8 cellular contexts compared by ENCODE assay signal in the genomic region with DNA sequence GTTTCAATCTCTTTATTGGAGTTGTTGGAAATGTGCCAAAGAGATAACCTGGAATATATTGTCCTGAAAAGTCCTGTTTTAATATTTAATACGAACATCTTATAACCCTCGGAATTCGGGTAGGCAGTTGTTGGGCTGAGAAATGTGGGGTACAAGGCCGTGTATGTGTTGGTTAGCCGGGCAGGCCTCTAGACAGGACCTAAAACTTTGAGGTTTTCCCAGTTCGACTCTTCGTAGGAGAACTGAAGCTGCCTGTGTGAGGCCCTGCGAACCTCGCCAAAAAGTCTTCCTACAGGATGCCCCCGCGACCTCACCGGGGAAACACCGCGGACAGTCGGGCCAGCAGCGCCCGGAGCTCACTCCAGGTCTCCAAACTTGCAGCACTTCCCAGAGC. TPM values are rescaled to one million over a fixed set of nuclear protein-coding genes. Genes with fewer than 3 reads are reported as not detected.
DNase-seq lines count a peak whose midpoint lies in the region; ATAC-seq and TF ChIP-seq lines count a peak whose summit lies in the region.

No MANE protein-coding gene starts in this region.

- BruUV-seq in Caco-2 (replicated peaks; lab: Mats Ljungman, UMichigan), result no TSS peak

- peak overlapping the region; percentile 96 for H3K4me3 ChIP-seq in GM06990 (replicated peaks; ENCODE audit: low read depth, low read length)
- peak overlapping the region; percentile 52 to 62 for H3K4me3 ChIP-seq in mucosa of rectum (ENCODE audit: low read length in 2 of 2)
- no peak overlapping the region for H3K4me3 ChIP-seq in Caco-2 (ENCODE audit: low read depth, low read length)

- CTCF ChIA-PET in Caco-2 (lab: Charles Lee), result no interaction called here

- H3K4me1 Mint-ChIP-seq in brain, result peaks cover 20% of the 10 kb centered on the region
- H3K4me1 Mint-ChIP-seq in Caco-2 (ENCODE audit: low read depth, unreplicated experiment), result peaks cover 19% of the 10 kb centered on the region

- peak; percentile 8 for ATAC-seq in HG03378 (IDR thresholded peaks at IDR 0.05; ENCODE audit: unreplicated experiment)

- peak overlapping the region in 1 of 5 experiments; percentile 50 for H3K27ac Mint-ChIP-seq in brain
- no peak overlapping the region for H3K27ac Mint-ChIP-seq in Caco-2 (ENCODE audit: unreplicated experiment)

- H3K27ac ChIP-seq in mucosa of rectum (ENCODE audit: low read depth in 2 of 2, low read length in 2 of 2), result peak overlapping the region in 1 of 2 donors; percentile 29

- no peaks in the 10 kb centered on the region for H3K27me3 ChIP-seq in GM06990 (replicated peaks; ENCODE audit: control insufficient read depth, insufficient read depth, low read length)
- H3K27me3 ChIP-seq in mucosa of rectum (ENCODE audit: control insufficient read depth in 2 of 2, insufficient read depth in 2 of 2, low read length in 2 of 2), result no peaks in the 10 kb centered on the region
- H3K27me3 ChIP-seq in Caco-2 (replicated peaks; ENCODE audit: control insufficient read depth, insufficient read depth, low read length), result no peaks in the 10 kb centered on the region

- POLR2A ChIA-PET in Caco-2 (lab: Charles Lee), result no interaction called here

- H3K27me3 Mint-ChIP-seq in brain (peaks cover 59% of the 10 kb centered on the region), Caco-2 (ENCODE audit: insufficient read depth, unreplicated experiment) (no peaks in the 10 kb centered on the region)

- intact Hi-C loops in Caco-2 (cut with micrococcal nuclease; ENCODE audit: unreplicated experiment), result no loop called here

- peak overlapping the region; percentile 75 to 88 (median 84) for H3K4me3 Mint-ChIP-seq in brain
- no peak overlapping the region for H3K4me3 Mint-ChIP-seq in Caco-2 (ENCODE audit: unreplicated experiment)

- DNase-seq in GM06990 (ENCODE audit: extremely low read depth, insufficient read length) (no peak), DMS114 treated with DMSO at 0.1 percent for 48 hours (lab: John Stamatoyannopoulos, UW; ENCODE audit: unreplicated experiment) (no peak), COLO829 (ENCODE audit: low spot score) (no peak), Caco-2 (no peak), NCI-H1694 (lab: John Stamatoyannopoulos, UW) (no peak)

- no peaks in the 10 kb centered on the region for H3K36me3 ChIP-seq in GM06990 (ENCODE audit: control insufficient read depth, insufficient read depth, low read length)
- no peaks in the 10 kb centered on the region for H3K36me3 ChIP-seq in mucosa of rectum (ENCODE audit: control insufficient read depth in 2 of 2, insufficient read depth in 2 of 2, low read length in 2 of 2)
- H3K36me3 ChIP-seq in Caco-2 (ENCODE audit: control insufficient read depth, insufficient read depth, low read length), result no peaks in the 10 kb centered on the region

- H3K9me3 ChIP-seq in mucosa of rectum (ENCODE audit: control insufficient read depth in 2 of 2, low read length in 2 of 2) (no peaks in the 10 kb centered on the region), Caco-2 (no peaks in the 10 kb centered on the region)

- TF ChIP-seq CTCF in GM06990 (IDR thresholded peaks at IDR 0.05; ENCODE audit: insufficient read depth, low read length, poor library complexity, severe bottlenecking) (no peak), brain (conservative IDR thresholded peaks at IDR 0.05) (no peak), Caco-2 (IDR thresholded peaks at IDR 0.05; ENCODE audit: insufficient read depth in 1 of 2, low read depth in 1 of 2, low read length in 1 of 2, severe bottlenecking in 1 of 2, unreplicated experiment in 1 of 2) (no peak)

- H3K36me3 Mint-ChIP-seq in brain (no peaks in the 10 kb centered on the region), Caco-2 (ENCODE audit: insufficient read depth, unreplicated experiment) (peaks cover 6% of the 10 kb centered on the region)

- H3K9me3 Mint-ChIP-seq in brain (no peaks in the 10 kb centered on the region), Caco-2 (ENCODE audit: unreplicated experiment) (no peaks in the 10 kb centered on the region)

- H3K4me1 ChIP-seq in mucosa of rectum (ENCODE audit: control insufficient read depth in 2 of 2, insufficient read depth in 2 of 2, low read length in 2 of 2), result peaks cover 3 to 20% of the 10 kb centered on the region in 2 donors
- no peaks in the 10 kb centered on the region for H3K4me1 ChIP-seq in Caco-2

- H3K9ac ChIP-seq in mucosa of rectum (ENCODE audit: low read depth in 1 of 2, low read length in 2 of 2), result no peak overlapping the region

RNA-seq across cellular contexts. Expression of a gene that starts 0.6 kb away (rescaled TPM):
- 71.8 TPM for polyA plus RNA-seq in brain (ENCODE audit: insufficient read depth, low read depth, low replicate concordance)
- 35.8 and 36.7 TPM in 2 replicates for total RNA-seq in Caco-2 (2022)
